ENCODE assay signal across 1 cellular context in the genomic region with DNA sequence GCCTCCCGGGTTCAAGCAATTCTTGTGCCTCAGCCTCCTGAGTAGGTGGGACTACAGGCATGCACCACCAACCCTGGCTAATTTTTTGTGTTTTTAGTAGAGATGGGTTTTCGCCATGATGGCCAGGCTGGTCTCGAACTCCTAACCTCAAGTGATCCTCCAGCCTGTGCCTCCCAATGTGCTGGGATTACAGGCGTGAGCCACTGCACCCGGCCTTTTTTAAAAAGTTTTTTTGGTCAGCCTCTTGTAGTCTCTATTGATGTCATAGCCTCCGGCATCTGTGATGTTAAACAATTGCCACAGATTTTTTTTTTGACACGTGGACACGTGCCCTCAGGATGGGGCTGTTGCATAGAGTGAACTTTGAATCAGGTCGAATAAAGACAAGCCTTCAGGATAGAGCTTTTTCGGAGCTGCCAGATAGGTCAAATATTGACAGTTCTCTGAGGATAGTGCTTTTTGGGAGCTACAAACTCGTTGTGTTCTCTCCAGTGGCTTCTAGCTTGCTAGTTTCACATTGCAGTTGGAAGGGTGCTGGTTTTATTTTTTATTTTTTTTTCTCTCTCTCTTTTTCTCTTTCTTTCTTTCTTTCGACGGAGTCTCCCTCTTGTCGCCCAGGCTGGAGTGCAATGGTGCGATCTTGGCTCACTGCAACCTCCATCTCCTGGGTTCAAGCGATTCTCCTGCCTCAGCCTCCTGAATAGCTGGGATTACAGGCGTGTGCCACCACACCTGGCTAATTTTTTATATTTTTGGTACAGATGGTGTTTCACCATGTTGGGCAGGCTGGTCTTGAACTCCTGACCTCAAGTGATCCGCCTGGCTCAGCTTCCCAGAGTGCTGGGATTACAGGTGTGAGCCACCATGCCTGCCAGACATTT.
TF ChIP-seq lines count a peak whose summit lies in the region.
"Not testable (repeated sequence)": the region's sequence is repeated elsewhere in the genome, so short reads cannot be mapped to it uniquely, and the experiment has no call there.

No MANE protein-coding gene starts in this region.

TF ChIP-seq in HepG2, 621 proteins besides CTCF, POLR2A, EP300 and RAD21 (continued from another document and continues in another):
- TF ChIP-seq ZNF430 (CRISPR knock-in tag; IDR thresholded peaks at IDR 0.05) (peak; percentile 84), ZSCAN9 (CRISPR knock-in tag; IDR thresholded peaks at IDR 0.05; ENCODE audit: borderline replicate concordance) (peak; percentile 84; the same call in 1 of the 2 replicates), ARNTL (CRISPR knock-in tag; IDR thresholded peaks at IDR 0.05) (peak; percentile 98), ZMYM4 (CRISPR knock-in tag; IDR thresholded peaks at IDR 0.05) (peak; percentile 77), GATAD1 (CRISPR knock-in tag; IDR thresholded peaks at IDR 0.05) (peak; percentile 66; the same call in 1 of the 2 replicates), ESRRA (CRISPR knock-in tag; IDR thresholded peaks at IDR 0.05; ENCODE audit: low read depth) (peak; percentile 86), GFI1 (CRISPR knock-in tag; IDR thresholded peaks at IDR 0.05; ENCODE audit: borderline replicate concordance) (peak; percentile 98), ZNF20 (CRISPR knock-in tag; IDR thresholded peaks at IDR 0.05) (0 out of 2 replicates have a peak, but pooled peaks have one; percentile 50), NCOA1 (CRISPR knock-in tag; IDR thresholded peaks at IDR 0.05) (0 out of 2 replicates have a peak, but pooled peaks have one; percentile 47), ZNF34 (CRISPR knock-in tag; IDR thresholded peaks at IDR 0.05; ENCODE audit: borderline replicate concordance) (peak; percentile 82; the same call in 1 of the 2 replicates), ASH2L (IDR thresholded peaks at IDR 0.05; ENCODE audit: insufficient read length, low read depth, low read length) (peak; percentile 71), ZNF503 (CRISPR knock-in tag; IDR thresholded peaks at IDR 0.05) (peak; percentile 82), ELF1 (CRISPR knock-in tag; IDR thresholded peaks at IDR 0.05) (0 out of 2 replicates have a peak, but pooled peaks have one; percentile 34), ARNT2 (CRISPR knock-in tag; IDR thresholded peaks at IDR 0.05; ENCODE audit: low read depth) (0 out of 2 replicates have a peak, but pooled peaks have one; percentile 48), SOX6 (CRISPR knock-in tag; IDR thresholded peaks at IDR 0.05) (peak; percentile 100), IRX3 (CRISPR knock-in tag; IDR thresholded peaks at IDR 0.05; ENCODE audit: borderline replicate concordance, low read depth) (peak; percentile 41; the same call in 1 of the 2 replicates), ZNF790 (CRISPR knock-in tag; IDR thresholded peaks at IDR 0.05; ENCODE audit: borderline replicate concordance) (peak; percentile 52; the same call in 1 of the 2 replicates), ZNF792 (CRISPR knock-in tag; IDR thresholded peaks at IDR 0.05) (peak; percentile 87), NAIF1 (CRISPR knock-in tag; IDR thresholded peaks at IDR 0.05; ENCODE audit: borderline replicate concordance) (peak; percentile 89), MLX (CRISPR knock-in tag; IDR thresholded peaks at IDR 0.05) (peak; percentile 100), MEF2D (CRISPR knock-in tag; IDR thresholded peaks at IDR 0.05) (peak; percentile 72), TEF (CRISPR knock-in tag; IDR thresholded peaks at IDR 0.05) (peak; percentile 15; the same call in 1 of the 2 replicates), ZNF460 (CRISPR knock-in tag; IDR thresholded peaks at IDR 0.05; ENCODE audit: borderline replicate concordance) (peak; percentile 83; the same call in 1 of the 2 replicates), ZSCAN12 (CRISPR knock-in tag; IDR thresholded peaks at IDR 0.05) (peak; percentile 79; the same call in 1 of the 2 replicates), MXD4 (CRISPR knock-in tag; IDR thresholded peaks at IDR 0.05) (peak; percentile 99), ZNF12 (CRISPR knock-in tag; IDR thresholded peaks at IDR 0.05) (peak; percentile 81; the same call in 1 of the 2 replicates), HMGXB4 (CRISPR knock-in tag; IDR thresholded peaks at IDR 0.05; ENCODE audit: borderline replicate concordance in 1 of 2, low read depth in 1 of 2) (peak; percentile 63 to 87), MXI1 (IDR thresholded peaks at IDR 0.05; ENCODE audit: borderline replicate concordance, low read depth, low read length) (peak; percentile 99), NR2C2 (CRISPR knock-in tag; IDR thresholded peaks at IDR 0.05; ENCODE audit: borderline replicate concordance) (peak; percentile 70), MAZ (IDR thresholded peaks at IDR 0.05; ENCODE audit: borderline replicate concordance, low read depth, low read length) (peak; percentile 72; the same call in 1 of the 2 replicates), MAZ (CRISPR knock-in tag; IDR thresholded peaks at IDR 0.05; ENCODE audit: low read depth) (peak; percentile 61; the same call in 1 of the 2 replicates), PITX1 (CRISPR knock-in tag; IDR thresholded peaks at IDR 0.05) (peak; percentile 75), ZNF558 (CRISPR knock-in tag; IDR thresholded peaks at IDR 0.05; ENCODE audit: borderline replicate concordance) (peak; percentile 94; the same call in 1 of the 2 replicates), FOXK2 (IDR thresholded peaks at IDR 0.05) (peak; percentile 94), KLF16 (CRISPR knock-in tag; IDR thresholded peaks at IDR 0.05) (peak in 1 of 2 experiments; percentile 97; a peak in 2 of 4 replicates), THAP11 (CRISPR knock-in tag; IDR thresholded peaks at IDR 0.05) (peak; percentile 78)
- TF ChIP-seq, protein P1, sequence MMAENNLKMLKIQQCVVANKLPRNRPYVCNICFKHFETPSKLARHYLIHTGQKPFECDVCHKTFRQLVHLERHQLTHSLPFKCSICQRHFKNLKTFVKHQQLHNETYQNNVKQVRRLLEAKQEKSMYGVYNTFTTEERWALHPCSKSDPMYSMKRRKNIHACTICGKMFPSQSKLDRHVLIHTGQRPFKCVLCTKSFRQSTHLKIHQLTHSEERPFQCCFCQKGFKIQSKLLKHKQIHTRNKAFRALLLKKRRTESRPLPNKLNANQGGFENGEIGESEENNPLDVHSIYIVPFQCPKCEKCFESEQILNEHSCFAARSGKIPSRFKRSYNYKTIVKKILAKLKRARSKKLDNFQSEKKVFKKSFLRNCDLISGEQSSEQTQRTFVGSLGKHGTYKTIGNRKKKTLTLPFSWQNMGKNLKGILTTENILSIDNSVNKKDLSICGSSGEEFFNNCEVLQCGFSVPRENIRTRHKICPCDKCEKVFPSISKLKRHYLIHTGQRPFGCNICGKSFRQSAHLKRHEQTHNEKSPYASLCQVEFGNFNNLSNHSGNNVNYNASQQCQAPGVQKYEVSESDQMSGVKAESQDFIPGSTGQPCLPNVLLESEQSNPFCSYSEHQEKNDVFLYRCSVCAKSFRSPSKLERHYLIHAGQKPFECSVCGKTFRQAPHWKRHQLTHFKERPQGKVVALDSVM (CRISPR knock-in tag; IDR thresholded peaks at IDR 0.05), result peak; percentile 98
- TF ChIP-seq, protein P2, sequence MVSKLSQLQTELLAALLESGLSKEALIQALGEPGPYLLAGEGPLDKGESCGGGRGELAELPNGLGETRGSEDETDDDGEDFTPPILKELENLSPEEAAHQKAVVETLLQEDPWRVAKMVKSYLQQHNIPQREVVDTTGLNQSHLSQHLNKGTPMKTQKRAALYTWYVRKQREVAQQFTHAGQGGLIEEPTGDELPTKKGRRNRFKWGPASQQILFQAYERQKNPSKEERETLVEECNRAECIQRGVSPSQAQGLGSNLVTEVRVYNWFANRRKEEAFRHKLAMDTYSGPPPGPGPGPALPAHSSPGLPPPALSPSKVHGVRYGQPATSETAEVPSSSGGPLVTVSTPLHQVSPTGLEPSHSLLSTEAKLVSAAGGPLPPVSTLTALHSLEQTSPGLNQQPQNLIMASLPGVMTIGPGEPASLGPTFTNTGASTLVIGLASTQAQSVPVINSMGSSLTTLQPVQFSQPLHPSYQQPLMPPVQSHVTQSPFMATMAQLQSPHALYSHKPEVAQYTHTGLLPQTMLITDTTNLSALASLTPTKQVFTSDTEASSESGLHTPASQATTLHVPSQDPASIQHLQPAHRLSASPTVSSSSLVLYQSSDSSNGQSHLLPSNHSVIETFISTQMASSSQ (IDR thresholded peaks at IDR 0.05; ENCODE audit: low read depth), result peak; percentile 51
- TF ChIP-seq, protein P2 (CRISPR knock-in tag; IDR thresholded peaks at IDR 0.05; ENCODE audit: borderline replicate concordance), result peak; percentile 76; the same call in 1 of the 2 replicates
- TF ChIP-seq, protein P3, sequence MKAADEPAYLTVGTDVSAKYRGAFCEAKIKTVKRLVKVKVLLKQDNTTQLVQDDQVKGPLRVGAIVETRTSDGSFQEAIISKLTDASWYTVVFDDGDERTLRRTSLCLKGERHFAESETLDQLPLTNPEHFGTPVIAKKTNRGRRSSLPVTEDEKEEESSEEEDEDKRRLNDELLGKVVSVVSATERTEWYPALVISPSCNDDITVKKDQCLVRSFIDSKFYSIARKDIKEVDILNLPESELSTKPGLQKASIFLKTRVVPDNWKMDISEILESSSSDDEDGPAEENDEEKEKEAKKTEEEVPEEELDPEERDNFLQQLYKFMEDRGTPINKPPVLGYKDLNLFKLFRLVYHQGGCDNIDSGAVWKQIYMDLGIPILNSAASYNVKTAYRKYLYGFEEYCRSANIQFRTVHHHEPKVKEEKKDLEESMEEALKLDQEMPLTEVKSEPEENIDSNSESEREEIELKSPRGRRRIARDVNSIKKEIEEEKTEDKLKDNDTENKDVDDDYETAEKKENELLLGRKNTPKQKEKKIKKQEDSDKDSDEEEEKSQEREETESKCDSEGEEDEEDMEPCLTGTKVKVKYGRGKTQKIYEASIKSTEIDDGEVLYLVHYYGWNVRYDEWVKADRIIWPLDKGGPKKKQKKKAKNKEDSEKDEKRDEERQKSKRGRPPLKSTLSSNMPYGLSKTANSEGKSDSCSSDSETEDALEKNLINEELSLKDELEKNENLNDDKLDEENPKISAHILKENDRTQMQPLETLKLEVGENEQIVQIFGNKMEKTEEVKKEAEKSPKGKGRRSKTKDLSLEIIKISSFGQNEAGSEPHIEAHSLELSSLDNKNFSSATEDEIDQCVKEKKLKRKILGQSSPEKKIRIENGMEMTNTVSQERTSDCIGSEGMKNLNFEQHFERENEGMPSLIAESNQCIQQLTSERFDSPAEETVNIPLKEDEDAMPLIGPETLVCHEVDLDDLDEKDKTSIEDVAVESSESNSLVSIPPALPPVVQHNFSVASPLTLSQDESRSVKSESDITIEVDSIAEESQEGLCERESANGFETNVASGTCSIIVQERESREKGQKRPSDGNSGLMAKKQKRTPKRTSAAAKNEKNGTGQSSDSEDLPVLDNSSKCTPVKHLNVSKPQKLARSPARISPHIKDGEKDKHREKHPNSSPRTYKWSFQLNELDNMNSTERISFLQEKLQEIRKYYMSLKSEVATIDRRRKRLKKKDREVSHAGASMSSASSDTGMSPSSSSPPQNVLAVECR (CRISPR knock-in tag; IDR thresholded peaks at IDR 0.05; ENCODE audit: borderline replicate concordance), result peak; percentile 91
- not testable (repeated sequence) for TF ChIP-seq SOX6 (IDR thresholded peaks at IDR 0.05)
- TF ChIP-seq, protein P4, sequence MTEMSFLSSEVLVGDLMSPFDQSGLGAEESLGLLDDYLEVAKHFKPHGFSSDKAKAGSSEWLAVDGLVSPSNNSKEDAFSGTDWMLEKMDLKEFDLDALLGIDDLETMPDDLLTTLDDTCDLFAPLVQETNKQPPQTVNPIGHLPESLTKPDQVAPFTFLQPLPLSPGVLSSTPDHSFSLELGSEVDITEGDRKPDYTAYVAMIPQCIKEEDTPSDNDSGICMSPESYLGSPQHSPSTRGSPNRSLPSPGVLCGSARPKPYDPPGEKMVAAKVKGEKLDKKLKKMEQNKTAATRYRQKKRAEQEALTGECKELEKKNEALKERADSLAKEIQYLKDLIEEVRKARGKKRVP (CRISPR knock-in tag; IDR thresholded peaks at IDR 0.05), result peak in 1 of 2 experiments; percentile 89; a peak in 2 of 4 replicates
